In genomic region chr6:109944448-109944847, GRCh38 we compare ENCODE assay signal across 1 cellular context.
TF ChIP-seq lines count a peak whose summit lies in the region.

No MANE protein-coding gene starts in this region.

TF ChIP-seq in HepG2, 621 proteins besides CTCF, POLR2A, EP300 and RAD21:
- TF ChIP-seq, protein P1, sequence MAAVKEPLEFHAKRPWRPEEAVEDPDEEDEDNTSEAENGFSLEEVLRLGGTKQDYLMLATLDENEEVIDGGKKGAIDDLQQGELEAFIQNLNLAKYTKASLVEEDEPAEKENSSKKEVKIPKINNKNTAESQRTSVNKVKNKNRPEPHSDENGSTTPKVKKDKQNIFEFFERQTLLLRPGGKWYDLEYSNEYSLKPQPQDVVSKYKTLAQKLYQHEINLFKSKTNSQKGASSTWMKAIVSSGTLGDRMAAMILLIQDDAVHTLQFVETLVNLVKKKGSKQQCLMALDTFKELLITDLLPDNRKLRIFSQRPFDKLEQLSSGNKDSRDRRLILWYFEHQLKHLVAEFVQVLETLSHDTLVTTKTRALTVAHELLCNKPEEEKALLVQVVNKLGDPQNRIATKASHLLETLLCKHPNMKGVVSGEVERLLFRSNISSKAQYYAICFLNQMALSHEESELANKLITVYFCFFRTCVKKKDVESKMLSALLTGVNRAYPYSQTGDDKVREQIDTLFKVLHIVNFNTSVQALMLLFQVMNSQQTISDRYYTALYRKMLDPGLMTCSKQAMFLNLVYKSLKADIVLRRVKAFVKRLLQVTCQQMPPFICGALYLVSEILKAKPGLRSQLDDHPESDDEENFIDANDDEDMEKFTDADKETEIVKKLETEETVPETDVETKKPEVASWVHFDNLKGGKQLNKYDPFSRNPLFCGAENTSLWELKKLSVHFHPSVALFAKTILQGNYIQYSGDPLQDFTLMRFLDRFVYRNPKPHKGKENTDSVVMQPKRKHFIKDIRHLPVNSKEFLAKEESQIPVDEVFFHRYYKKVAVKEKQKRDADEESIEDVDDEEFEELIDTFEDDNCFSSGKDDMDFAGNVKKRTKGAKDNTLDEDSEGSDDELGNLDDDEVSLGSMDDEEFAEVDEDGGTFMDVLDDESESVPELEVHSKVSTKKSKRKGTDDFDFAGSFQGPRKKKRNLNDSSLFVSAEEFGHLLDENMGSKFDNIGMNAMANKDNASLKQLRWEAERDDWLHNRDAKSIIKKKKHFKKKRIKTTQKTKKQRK (IDR thresholded peaks at IDR 0.05; ENCODE audit: low read length) = no peak
- TF ChIP-seq FOSL2 (CRISPR knock-in tag; IDR thresholded peaks at IDR 0.05) (peak; percentile 34; the same call in 1 of the 2 replicates), ADNP (CRISPR knock-in tag; IDR thresholded peaks at IDR 0.05) (no peak)
